1 cellular context compared by ENCODE assay signal in genomic region chr3:183892610-183893214, GRCh38.
A peak's percentile ranks its signal among the peaks of the same experiment; 100 is the strongest.
TF ChIP-seq lines count a peak whose summit lies in the region.

No MANE protein-coding gene starts in this region.

TF ChIP-seq in HepG2, 621 proteins besides CTCF, POLR2A, EP300 and RAD21:
- TF ChIP-seq ZFP36 (IDR thresholded peaks at IDR 0.05; ENCODE audit: borderline replicate concordance, low read depth, low read length, partially characterized antibody) (no peak), ZNF17 (CRISPR knock-in tag; IDR thresholded peaks at IDR 0.05) (no peak), MYNN (CRISPR knock-in tag; IDR thresholded peaks at IDR 0.05; ENCODE audit: low read depth) (no peak), ZNF354B (CRISPR knock-in tag; IDR thresholded peaks at IDR 0.05) (no peak), ZFP90 (CRISPR knock-in tag; IDR thresholded peaks at IDR 0.05; ENCODE audit: borderline replicate concordance) (no peak), REL (CRISPR knock-in tag; conservative IDR thresholded peaks at IDR 0.05) (no peak), ATF1 (CRISPR knock-in tag; IDR thresholded peaks at IDR 0.05) (0 out of 2 replicates have a peak, but pooled peaks have one; percentile 14), PRDM15 (CRISPR knock-in tag; IDR thresholded peaks at IDR 0.05) (0 out of 2 replicates have a peak, but pooled peaks have one; percentile 57), HNF4A (CRISPR knock-in tag; IDR thresholded peaks at IDR 0.05) (peak; percentile 85), IRF9 (CRISPR knock-in tag; IDR thresholded peaks at IDR 0.05; ENCODE audit: borderline replicate concordance) (no peak), CREBL2 (CRISPR knock-in tag; IDR thresholded peaks at IDR 0.05; ENCODE audit: borderline replicate concordance) (no peak), TCF7 (IDR thresholded peaks at IDR 0.05; ENCODE audit: low read depth) (0 out of 2 replicates have a peak, but pooled peaks have one; percentile 25), GFI1 (CRISPR knock-in tag; IDR thresholded peaks at IDR 0.05; ENCODE audit: borderline replicate concordance) (peak; percentile 71), PAXIP1 (CRISPR knock-in tag; conservative IDR thresholded peaks at IDR 0.05) (peak; percentile 59), KDM5A (IDR thresholded peaks at IDR 0.05; ENCODE audit: borderline replicate concordance, low read length) (no peak), CREB1 (IDR thresholded peaks at IDR 0.05) (peak; percentile 43; the same call in 1 of the 2 replicates), CREB1 (CRISPR knock-in tag; IDR thresholded peaks at IDR 0.05) (no peak), PHF21A (CRISPR knock-in tag; IDR thresholded peaks at IDR 0.05) (no peak), HNRNPK (IDR thresholded peaks at IDR 0.05; ENCODE audit: low read depth, low read length, poor library complexity, severe bottlenecking) (no peak), ZNF781 (CRISPR knock-in tag; IDR thresholded peaks at IDR 0.05; ENCODE audit: borderline replicate concordance, not compliant biosample characterization) (no peak), AGO1 (IDR thresholded peaks at IDR 0.05; ENCODE audit: low read depth, low read length, poor library complexity, severe bottlenecking) (no peak), HOXA5 (CRISPR knock-in tag; IDR thresholded peaks at IDR 0.05) (no peak), IRF2 (CRISPR knock-in tag; IDR thresholded peaks at IDR 0.05) (no peak), ZNF12 (CRISPR knock-in tag; IDR thresholded peaks at IDR 0.05) (peak; percentile 92), HCFC1 (IDR thresholded peaks at IDR 0.05; ENCODE audit: low read depth, low read length) (no peak), ZNF839 (CRISPR knock-in tag; IDR thresholded peaks at IDR 0.05; ENCODE audit: borderline replicate concordance) (no peak), HNF4G (IDR thresholded peaks at IDR 0.05; ENCODE audit: borderline replicate concordance, low read depth, low read length) (peak; percentile 39; the same call in 1 of the 2 replicates), HNF4G (CRISPR knock-in tag; IDR thresholded peaks at IDR 0.05; ENCODE audit: borderline replicate concordance, low read depth) (no peak), THAP11 (CRISPR knock-in tag; IDR thresholded peaks at IDR 0.05) (no peak), ZNF878 (CRISPR knock-in tag; IDR thresholded peaks at IDR 0.05) (no peak), ELF3 (CRISPR knock-in tag; IDR thresholded peaks at IDR 0.05) (peak; percentile 25; the same call in 1 of the 2 replicates), KDM6A (CRISPR knock-in tag; IDR thresholded peaks at IDR 0.05; ENCODE audit: low read depth) (0 out of 2 replicates have a peak, but pooled peaks have one; percentile 30), ZNF644 (CRISPR knock-in tag; IDR thresholded peaks at IDR 0.05; ENCODE audit: low read depth) (peak; percentile 74), ZNF570 (CRISPR knock-in tag; IDR thresholded peaks at IDR 0.05; ENCODE audit: borderline replicate concordance) (no peak), ARID5B (CRISPR knock-in tag; IDR thresholded peaks at IDR 0.05) (0 out of 2 replicates have a peak, but pooled peaks have one; percentile 17), ZNF224 (CRISPR knock-in tag; IDR thresholded peaks at IDR 0.05) (no peak), ISL2 (CRISPR knock-in tag; IDR thresholded peaks at IDR 0.05) (0 out of 2 replicates have a peak, but pooled peaks have one; percentile 18)
TF ChIP-seq in HepG2: peak in this region for 14.
